In genomic region chr15:45481151-45481550, GRCh38 we compare ENCODE assay signal across 34 cellular contexts.
"Had no signal": no experiment of that assay in that cellular context is flagged by ENCODE, and none has a peak within 500 bp of the region (broad histone marks: within the 10 kb centered on the region; RNA-seq: fewer than 3 reads in every experiment).

No MANE protein-coding gene starts in this region.

- H3K4me3 Mint-ChIP-seq: activated CD8-positive, alpha-beta memory T cell treated with anti-CD3 and anti-CD28 coated beads, Interleukin-2, amount 10 ng/mL, durations not matched to agents 7 days and 5 days; activated CD8-positive, alpha-beta T cell treated with anti-CD3 and anti-CD28 coated beads for 36 hours; activated naive CD4-positive, alpha-beta T cell treated with anti-CD3 and anti-CD28 coated beads for 36 hours; activated naive CD4-positive, alpha-beta T cell treated with anti-CD3 and anti-CD28 coated beads, Interleukin-2, amount 50 U/mL, for 24 hours; activated naive CD8-positive, alpha-beta T cell treated with anti-CD3 and anti-CD28 coated beads for 36 hours; activated naive CD8-positive, alpha-beta T cell treated with anti-CD3 and anti-CD28 coated beads, Interleukin-2, amount 50 U/mL, for 24 hours; activated T-helper 1 cell treated with anti-CD3 and anti-CD28 coated beads, Interleukin-12 subunit alpha, Interleukin-12 subunit beta, Interleukin-2, Interleukin-4 antibody, amounts not matched to agents 30 ng/mL and 10 ng/mL and 1 ng/mL, durations not matched to agents 14 hours and 24 hours and 36 hours; brain; WTC11 had no signal

- ATAC-seq: activated CD8-positive, alpha-beta memory T cell treated with anti-CD3 and anti-CD28 coated beads, Interleukin-2, amount 10 ng/mL, durations not matched to agents 7 days and 5 days; activated CD8-positive, alpha-beta T cell treated with anti-CD3 and anti-CD28 coated beads for 36 hours; activated naive CD8-positive, alpha-beta T cell treated with anti-CD3 and anti-CD28 coated beads, Interleukin-2, amount 50 U/mL, for 24 hours; gastroesophageal sphincter; heart right ventricle; WTC11 had no signal

- H3K36me3 Mint-ChIP-seq: activated CD8-positive, alpha-beta memory T cell treated with anti-CD3 and anti-CD28 coated beads, Interleukin-2, amount 10 ng/mL, durations not matched to agents 7 days and 5 days; activated naive CD4-positive, alpha-beta T cell treated with anti-CD3 and anti-CD28 coated beads, Interleukin-2, amount 50 U/mL, for 24 hours; activated naive CD8-positive, alpha-beta T cell treated with anti-CD3 and anti-CD28 coated beads for 36 hours; brain; WTC11 had no signal

- H3K27me3 ChIP-seq: adrenal gland, ascending aorta, breast epithelium, colonic mucosa, esophagus squamous epithelium, gastroesophageal sphincter, heart right ventricle, hepatocyte had no signal

- H3K79me2 ChIP-seq: hepatocyte had no signal

- H3K4me2 ChIP-seq: hepatocyte had no signal

- H3K27me3 Mint-ChIP-seq: activated CD8-positive, alpha-beta memory T cell treated with anti-CD3 and anti-CD28 coated beads, Interleukin-2, amount 10 ng/mL, durations not matched to agents 7 days and 5 days; activated CD8-positive, alpha-beta T cell treated with anti-CD3 and anti-CD28 coated beads for 36 hours; activated naive CD4-positive, alpha-beta T cell treated with anti-CD3 and anti-CD28 coated beads, Interleukin-2, amount 50 U/mL, for 24 hours; activated naive CD8-positive, alpha-beta T cell treated with anti-CD3 and anti-CD28 coated beads for 36 hours; activated naive CD8-positive, alpha-beta T cell treated with anti-CD3 and anti-CD28 coated beads, Interleukin-2, amount 50 U/mL, for 24 hours had no signal

- H3K4me3 ChIP-seq: adrenal gland, ascending aorta, breast epithelium, cardiac muscle cell, colonic mucosa, esophagus squamous epithelium, gastroesophageal sphincter, heart right ventricle, hepatocyte had no signal

- H2AFZ ChIP-seq: hepatocyte had no signal

- DNase-seq: activated CD4-positive, alpha-beta T cell treated with anti-CD3 and anti-CD28 coated beads for 1 hour; activated CD4-positive, alpha-beta T cell treated with anti-CD3 and anti-CD28 coated beads for 4 hours; activated CD4-positive, alpha-beta T cell treated with anti-CD3 and anti-CD28 coated beads, Interleukin-2, amount 50 U/mL, for 1 hour; activated CD4-positive, alpha-beta T cell treated with anti-CD3 and anti-CD28 coated beads, Interleukin-2, amount 50 U/mL, for 48 hours; activated CD8-positive, alpha-beta memory T cell treated with anti-CD3 and anti-CD28 coated beads, Interleukin-2, amount 10 ng/mL, durations not matched to agents 7 days and 5 days; activated CD8-positive, alpha-beta memory T cell treated with anti-CD3 and anti-CD28 coated beads, Interleukin-2, amount 50 U/mL, for 4 hours; activated CD8-positive, alpha-beta T cell treated with anti-CD3 and anti-CD28 coated beads for 36 hours; activated effector memory CD4-positive, alpha-beta T cell treated with anti-CD3 and anti-CD28 coated beads, Interleukin-2, amount 50 U/mL, for 16 hours; activated naive CD4-positive, alpha-beta T cell treated with anti-CD3 and anti-CD28 coated beads for 36 hours; activated naive CD8-positive, alpha-beta T cell treated with anti-CD3 and anti-CD28 coated beads for 36 hours; activated naive CD8-positive, alpha-beta T cell treated with anti-CD3 and anti-CD28 coated beads, Interleukin-2, amount 50 U/mL, for 24 hours; activated T-cell treated with anti-CD3 and anti-CD28 coated beads, Interleukin-2, amount 50 U/mL, for 1 hour; activated T-cell treated with anti-CD3 and anti-CD28 coated beads, Interleukin-2, amount 50 U/mL, for 48 hours; adrenal gland; amygdala; central memory CD4-positive, alpha-beta T cell; cerebellar nuclear complex; colonic mucosa; effector CD8-positive, alpha-beta T cell; esophagus squamous epithelium; foreskin melanocyte; heart right ventricle had no signal

- H3K4me1 ChIP-seq: adrenal gland, ascending aorta, breast epithelium, colonic mucosa, esophagus squamous epithelium, gastroesophageal sphincter, heart right ventricle had no signal

- H3K27ac ChIP-seq: adrenal gland, ascending aorta, breast epithelium, cardiac muscle cell, colonic mucosa, epithelial cell of prostate, esophagus squamous epithelium, gastroesophageal sphincter, heart right ventricle, hepatocyte, VCaP had no signal

- H3K36me3 ChIP-seq: adrenal gland, breast epithelium, cardiac muscle cell, colonic mucosa had no signal

- H3K27ac Mint-ChIP-seq: activated CD8-positive, alpha-beta memory T cell treated with anti-CD3 and anti-CD28 coated beads, Interleukin-2, amount 10 ng/mL, durations not matched to agents 7 days and 5 days; activated CD8-positive, alpha-beta T cell treated with anti-CD3 and anti-CD28 coated beads for 36 hours; activated naive CD4-positive, alpha-beta T cell treated with anti-CD3 and anti-CD28 coated beads for 36 hours; activated naive CD4-positive, alpha-beta T cell treated with anti-CD3 and anti-CD28 coated beads, Interleukin-2, amount 50 U/mL, for 24 hours; activated naive CD8-positive, alpha-beta T cell treated with anti-CD3 and anti-CD28 coated beads for 36 hours; activated naive CD8-positive, alpha-beta T cell treated with anti-CD3 and anti-CD28 coated beads, Interleukin-2, amount 50 U/mL, for 24 hours; activated T-helper 1 cell treated with anti-CD3 and anti-CD28 coated beads, Interleukin-12 subunit alpha, Interleukin-12 subunit beta, Interleukin-2, Interleukin-4 antibody, amounts not matched to agents 30 ng/mL and 10 ng/mL and 1 ng/mL, durations not matched to agents 14 hours and 24 hours and 36 hours; activated T-helper 2 cell treated with anti-CD3 and anti-CD28 coated beads, Interferon-gamma antibody, Interleukin-2, Interleukin-4, amounts not matched to agents 10 μg/mL and 5 μg/mL and 100 μg/mL, durations not matched to agents 14 hours and 24 hours and 36 hours; WTC11 had no signal

- H3K4me1 Mint-ChIP-seq: activated CD8-positive, alpha-beta memory T cell treated with anti-CD3 and anti-CD28 coated beads, Interleukin-2, amount 10 ng/mL, durations not matched to agents 7 days and 5 days; activated naive CD4-positive, alpha-beta T cell treated with anti-CD3 and anti-CD28 coated beads, Interleukin-2, amount 50 U/mL, for 24 hours; activated naive CD8-positive, alpha-beta T cell treated with anti-CD3 and anti-CD28 coated beads for 36 hours; activated naive CD8-positive, alpha-beta T cell treated with anti-CD3 and anti-CD28 coated beads, Interleukin-2, amount 50 U/mL, for 24 hours; brain had no signal

- H3K9me3 Mint-ChIP-seq: activated CD8-positive, alpha-beta T cell treated with anti-CD3 and anti-CD28 coated beads for 36 hours; activated naive CD4-positive, alpha-beta T cell treated with anti-CD3 and anti-CD28 coated beads for 36 hours; activated naive CD4-positive, alpha-beta T cell treated with anti-CD3 and anti-CD28 coated beads, Interleukin-2, amount 50 U/mL, for 24 hours; activated naive CD8-positive, alpha-beta T cell treated with anti-CD3 and anti-CD28 coated beads for 36 hours; activated naive CD8-positive, alpha-beta T cell treated with anti-CD3 and anti-CD28 coated beads, Interleukin-2, amount 50 U/mL, for 24 hours; activated T-helper 1 cell treated with anti-CD3 and anti-CD28 coated beads, Interleukin-12 subunit alpha, Interleukin-12 subunit beta, Interleukin-2, Interleukin-4 antibody, amounts not matched to agents 30 ng/mL and 10 ng/mL and 1 ng/mL, durations not matched to agents 14 hours and 24 hours and 36 hours; activated T-helper 2 cell treated with anti-CD3 and anti-CD28 coated beads, Interferon-gamma antibody, Interleukin-2, Interleukin-4, amounts not matched to agents 10 μg/mL and 5 μg/mL and 100 μg/mL, durations not matched to agents 14 hours and 24 hours and 36 hours; brain; WTC11 had no signal
